ENCODE assay signal across 1 cellular context in genomic region chr14:68951051-68951797, GRCh38.
TF ChIP-seq lines count a peak whose summit lies in the region.

No MANE protein-coding gene starts in this region.

TF ChIP-seq in HCT116, 20 proteins besides CTCF, POLR2A, EP300 and RAD21 (continued from another document):
- TF ChIP-seq EZH2 (IDR thresholded peaks at IDR 0.05) (no peak), SIN3A (IDR thresholded peaks at IDR 0.05; ENCODE audit: low read depth) (no peak), CEBPB (IDR thresholded peaks at IDR 0.05; ENCODE audit: low read depth) (no peak; the same call in 1 of the 2 replicates)
